In the genomic region with DNA sequence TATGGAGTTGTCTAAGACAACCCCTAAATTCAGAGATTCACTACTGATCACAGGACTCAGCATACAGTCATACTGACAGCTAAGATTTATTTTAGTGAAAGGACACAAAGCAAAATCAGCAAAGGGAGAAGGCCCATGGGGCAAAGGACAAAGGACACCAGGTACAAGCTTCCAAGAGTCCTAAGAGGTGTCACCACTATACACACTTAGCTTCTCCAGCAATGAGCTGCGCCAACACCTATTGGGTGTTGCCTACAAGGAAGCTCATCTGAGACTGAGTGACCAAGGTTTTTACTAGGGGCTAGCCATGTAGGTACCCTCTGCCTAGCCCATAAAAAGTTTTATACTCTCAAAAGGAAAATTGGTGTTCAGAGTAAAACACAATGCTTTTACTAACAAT, we compare ENCODE assay signal across 29 cellular contexts. TPM values are rescaled to one million over a fixed set of nuclear protein-coding genes. Genes with fewer than 3 reads are reported as not detected.
"Had no signal": no experiment of that assay in that cellular context is flagged by ENCODE, and none has a peak within 500 bp of the region (broad histone marks: within the 10 kb centered on the region; RNA-seq: fewer than 3 reads in every experiment).

No MANE protein-coding gene starts in this region.

- DNase-seq: stimulated activated CD4-positive, alpha-beta T cell treated with anti-CD3 and anti-CD28 coated beads, Interleukin-2, amount 100 ng/mL, for 48 hours; stimulated activated CD4-positive, alpha-beta T cell treated with anti-CD3 and anti-CD28 coated beads, Interleukin-4, amount 100 ng/mL, for 1 hour; stimulated activated CD4-positive, alpha-beta T cell treated with anti-CD3 and anti-CD28 coated beads, Interleukin-4, amount 100 ng/mL, for 24 hours; stimulated activated CD4-positive, alpha-beta T cell treated with anti-CD3 and anti-CD28 coated beads, Interleukin-4, amount 100 ng/mL, for 4 hours; stimulated activated CD8-positive, alpha-beta memory T cell treated with anti-CD3 and anti-CD28 coated beads, Interleukin-4, amount 100 ng/mL, for 48 hours; stimulated activated naive B cell treated with anti-CD40 and anti-IgM and Interleukin-4, amounts not matched to agents 10 μg/mL and 1 μg/mL and 100 μg/mL, for 72 hours; stimulated activated naive CD4-positive, alpha-beta T cell; stimulated activated naive CD4-positive, alpha-beta T cell treated with Interleukin-2 at 50 U/mL for 16 hours; stimulated activated naive CD8-positive, alpha-beta T cell treated with anti-CD3 and anti-CD28 coated beads, Interleukin-15, amount 100 ng/mL, for 72 hours; stimulated activated naive CD8-positive, alpha-beta T cell treated with anti-CD3 and anti-CD28 coated beads, Interleukin-15, Interleukin-2, amounts not matched to agents 100 U/mL and 50 U/mL, for 24 hours; stomach; substantia nigra; testis; thyroid gland; tibial artery; transverse colon; trophoblast cell; upper lobe of left lung; upper lobe of right lung; uterus had no signal

- ATAC-seq: stimulated activated effector memory CD8-positive, alpha-beta T cell treated with anti-CD3 and anti-CD28 coated beads, Interleukin-12 subunit alpha, Interleukin-12 subunit beta, amount 100 ng/mL, for 72 hours; stimulated activated memory B cell treated with anti-CD40 and anti-IgM and Interleukin-4, amounts not matched to agents 10 μg/mL and 1 μg/mL and 100 μg/mL, for 72 hours; stimulated activated naive B cell treated with anti-CD40 and anti-IgM and Interleukin-4, amounts not matched to agents 10 μg/mL and 1 μg/mL and 100 μg/mL, for 72 hours; stimulated activated naive CD8-positive, alpha-beta T cell treated with anti-CD3 and anti-CD28 coated beads, Interleukin-15, amount 100 ng/mL, for 72 hours; stimulated activated naive CD8-positive, alpha-beta T cell treated with anti-CD3 and anti-CD28 coated beads, Interleukin-15, Interleukin-2, amounts not matched to agents 100 U/mL and 50 U/mL, for 24 hours; upper lobe of right lung had no signal

- H3K27ac ChIP-seq: stomach, suprapubic skin, testis, thoracic aorta, thyroid gland, tibial artery, tibial nerve, transverse colon, upper lobe of left lung, upper lobe of right lung, uterus, vagina had no signal

- H3K36me3 ChIP-seq: stomach, suprapubic skin, thoracic aorta, thyroid gland, tibial artery, tibial nerve, transverse colon, upper lobe of left lung, upper lobe of right lung, uterus, vagina had no signal

- H3K27me3 ChIP-seq: stomach, suprapubic skin, testis, thyroid gland, tibial artery, tibial nerve, transverse colon, upper lobe of left lung, upper lobe of right lung, uterus, vagina had no signal

- H3K4me1 ChIP-seq: stomach, suprapubic skin, testis, thyroid gland, tibial artery, tibial nerve, transverse colon, upper lobe of left lung, upper lobe of right lung, uterus, vagina had no signal

- H3K4me3 ChIP-seq: stomach, suprapubic skin, testis, thoracic aorta, thyroid gland, tibial artery, tibial nerve, transverse colon, upper lobe of left lung, upper lobe of right lung, uterus, vagina had no signal

- H3K9me3 ChIP-seq: stomach, suprapubic skin, testis, thoracic aorta, thyroid gland, tibial artery, tibial nerve, transverse colon, upper lobe of left lung, upper lobe of right lung, uterus, vagina had no signal

RNA-seq across cellular contexts. Expression of gene PABPC1L2A, which starts 55.4 kb away (rescaled TPM):
- total RNA-seq: stomach, subcutaneous adipose tissue, suprapubic skin, thoracic aorta, thyroid gland, tibial nerve, transverse colon, upper lobe of left lung, upper lobe of right lung, ureter, urinary bladder, uterus, vagina had no signal
- polyA plus RNA-seq: stomach had no signal
